Comparison of ENCODE assay signal across 1 cellular context in genomic region chr10:77905086-77905735, GRCh38.
TF ChIP-seq lines count a peak whose summit lies in the region.

No MANE protein-coding gene starts in this region.

TF ChIP-seq in IMR-90, 13 proteins besides CTCF, POLR2A, EP300 and RAD21 (continued from another document):
- TF ChIP-seq ELK1 (IDR thresholded peaks at IDR 0.05; ENCODE audit: borderline replicate concordance, low read depth, low read length) (no peak), RFX5 (IDR thresholded peaks at IDR 0.05; ENCODE audit: low read depth, low read length) (no peak), SMC3 (IDR thresholded peaks at IDR 0.05; ENCODE audit: low read depth, low read length) (no peak), NFE2L2 (IDR thresholded peaks at IDR 0.05; ENCODE audit: low read depth, low read length) (no peak), RCOR1 (IDR thresholded peaks at IDR 0.05; ENCODE audit: insufficient replicate concordance, low read length) (no peak), FOS (IDR thresholded peaks at IDR 0.05; ENCODE audit: low read depth, low read length) (no peak)
TF ChIP-seq in IMR-90: peak in this region for 0.
